1 cellular context compared by ENCODE assay signal in genomic region chr6:4899249-4899648, GRCh38.
TF ChIP-seq lines count a peak whose summit lies in the region.

No MANE protein-coding gene starts in this region.

TF ChIP-seq in WTC11, 78 proteins besides CTCF, POLR2A, EP300 and RAD21 (continued from another document):
- no peak for TF ChIP-seq ZMAT4 (CRISPR knock-in tag; IDR thresholded peaks at IDR 0.05)
- TF ChIP-seq PREB (CRISPR knock-in tag; IDR thresholded peaks at IDR 0.05; ENCODE audit: borderline replicate concordance) = no peak
- no peak for TF ChIP-seq ZNF423 (CRISPR knock-in tag; IDR thresholded peaks at IDR 0.05)
- TF ChIP-seq EMX1 (CRISPR knock-in tag; IDR thresholded peaks at IDR 0.05) = no peak
- no peak for TF ChIP-seq GABPB1 (CRISPR knock-in tag; IDR thresholded peaks at IDR 0.05)
- no peak for TF ChIP-seq OVOL2 (CRISPR knock-in tag; IDR thresholded peaks at IDR 0.05; ENCODE audit: borderline replicate concordance)
- no peak for TF ChIP-seq ZNF416 (CRISPR knock-in tag; IDR thresholded peaks at IDR 0.05)
- TF ChIP-seq CREM (CRISPR knock-in tag; IDR thresholded peaks at IDR 0.05) = no peak
- no peak for TF ChIP-seq RORB (CRISPR knock-in tag; IDR thresholded peaks at IDR 0.05)
